In genomic region chr11:113991170-113991569, GRCh38 we compare ENCODE assay signal across 11 cellular contexts. TPM values are rescaled to one million over a fixed set of nuclear protein-coding genes. Genes with fewer than 3 reads are reported as not detected.
DNase-seq lines count a peak whose midpoint lies in the region; ATAC-seq and TF ChIP-seq lines count a peak whose summit lies in the region.
"Had no signal": no experiment of that assay in that cellular context is flagged by ENCODE, and none has a peak within 500 bp of the region (broad histone marks: within the 10 kb centered on the region; RNA-seq: fewer than 3 reads in every experiment).

No MANE protein-coding gene starts in this region.

- H3K36me3 ChIP-seq in SJCRH30, result no peaks in the 10 kb centered on the region
- H3K36me3 ChIP-seq: ovary had no signal

- no peaks in the 10 kb centered on the region for H3K27me3 ChIP-seq in SJCRH30
- H3K27me3 ChIP-seq: ovary had no signal

- intact Hi-C loops in activated CD4-positive, alpha-beta T cell treated with anti-CD3 and anti-CD28 coated beads, Interleukin-2, amount 10 ng/mL, durations not matched to agents 24 days and 14 days (cut with micrococcal nuclease), result no loop called here

- no peaks in the 10 kb centered on the region for H3K9me3 Mint-ChIP-seq in activated CD4-positive, alpha-beta T cell treated with anti-CD3 and anti-CD28 coated beads, Interleukin-2, amount 10 ng/mL, durations not matched to agents 24 days and 14 days
- H3K9me3 Mint-ChIP-seq: stimulated activated naive CD8-positive, alpha-beta T cell treated with anti-CD3 and anti-CD28 coated beads, Interleukin-15, Interleukin-2, amounts not matched to agents 100 ng/mL and 50 ng/mL, for 24 hours had no signal

- H3K4me3 ChIP-seq in SJCRH30, result no peak overlapping the region
- no peak overlapping the region for H3K4me3 ChIP-seq in fibroblast of villous mesenchyme (ENCODE audit: low read depth, low read length)
- H3K4me3 ChIP-seq: ovary had no signal

- H3K4me3 Mint-ChIP-seq in activated CD4-positive, alpha-beta T cell treated with anti-CD3 and anti-CD28 coated beads, Interleukin-2, amount 10 ng/mL, durations not matched to agents 24 days and 14 days, result no peak overlapping the region
- H3K4me3 Mint-ChIP-seq: stimulated activated naive CD8-positive, alpha-beta T cell treated with anti-CD3 and anti-CD28 coated beads, Interleukin-15, Interleukin-2, amounts not matched to agents 100 ng/mL and 50 ng/mL, for 24 hours had no signal

- H3K27ac Mint-ChIP-seq in activated CD4-positive, alpha-beta T cell treated with anti-CD3 and anti-CD28 coated beads, Interleukin-2, amount 10 ng/mL, durations not matched to agents 24 days and 14 days, result no peak overlapping the region
- H3K27ac Mint-ChIP-seq: stimulated activated naive CD8-positive, alpha-beta T cell treated with anti-CD3 and anti-CD28 coated beads, Interleukin-15, Interleukin-2, amounts not matched to agents 100 ng/mL and 50 ng/mL, for 24 hours had no signal

- peaks cover 2% of the 10 kb centered on the region for H3K4me1 Mint-ChIP-seq in activated CD4-positive, alpha-beta T cell treated with anti-CD3 and anti-CD28 coated beads, Interleukin-2, amount 10 ng/mL, durations not matched to agents 24 days and 14 days

- H3K27ac ChIP-seq in SJCRH30, result no peak overlapping the region
- H3K27ac ChIP-seq: ovary had no signal

- ATAC-seq in HG03159 (IDR thresholded peaks at IDR 0.05; ENCODE audit: unreplicated experiment), result no peak

- no peaks in the 10 kb centered on the region for H3K36me3 Mint-ChIP-seq in activated CD4-positive, alpha-beta T cell treated with anti-CD3 and anti-CD28 coated beads, Interleukin-2, amount 10 ng/mL, durations not matched to agents 24 days and 14 days (ENCODE audit: low read depth)

- TF ChIP-seq CTCF in fibroblast of villous mesenchyme (IDR thresholded peaks at IDR 0.05; ENCODE audit: insufficient read depth, low read depth, low read length), result no peak

- H3K27me3 Mint-ChIP-seq in activated CD4-positive, alpha-beta T cell treated with anti-CD3 and anti-CD28 coated beads, Interleukin-2, amount 10 ng/mL, durations not matched to agents 24 days and 14 days, result peaks cover 8% of the 10 kb centered on the region

- no peaks in the 10 kb centered on the region for H3K9me3 ChIP-seq in SJCRH30 (replicated peaks)
- H3K9me3 ChIP-seq: ovary had no signal

- H3K4me1 ChIP-seq in SJCRH30, result no peaks in the 10 kb centered on the region

- DNase-seq in activated CD4-positive, alpha-beta T cell treated with anti-CD3 and anti-CD28 coated beads, Interleukin-2, amount 10 ng/mL, durations not matched to agents 24 days and 14 days, result peak; percentile 74
- no peak for DNase-seq in activated CD4-positive, alpha-beta T cell treated with anti-CD3 and anti-CD28 coated beads for 1 hour
- DNase-seq in SJCRH30 (peak; percentile 26 to 57), fibroblast of villous mesenchyme (ENCODE audit: low read depth) (peak; percentile 43), smooth muscle cell of the brain vasculature (ENCODE audit: low read depth, low spot score) (peak; percentile 20), globus pallidus (ENCODE audit: low spot score) (no peak), NCI-H1092 treated with DMSO at 0.1 percent for 48 hours (lab: John Stamatoyannopoulos, UW) (no peak)
- DNase-seq: NCI-H69 had no signal

RNA-seq across cellular contexts. Expression of gene HTR3A, which starts 16.3 kb away (rescaled TPM):
- total RNA-seq in activated CD4-positive, alpha-beta T cell treated with anti-CD3 and anti-CD28 coated beads, Interleukin-2, amount 10 ng/mL, durations not matched to agents 24 days and 14 days, result not detected in 2 replicates
- total RNA-seq in SJCRH30 (2014; rRNA removed; shearing (Covaris generic)), result not detected in 2 replicates
- total RNA-seq in fibroblast of villous mesenchyme, result not detected in 2 replicates
- total RNA-seq: ovary had no signal

Comparison
In these comparisons a context has a peak if more than half of its experiments do, and no peak if none do; other contexts are left out.
1. DNase-seq: peak in activated CD4-positive, alpha-beta T cell treated with anti-CD3 and anti-CD28 coated beads, Interleukin-2, amount 10 ng/mL, durations not matched to agents 24 days and 14 days (single experiment), SJCRH30 (2 of 2), fibroblast of villous mesenchyme (single experiment) and smooth muscle cell of the brain vasculature (single experiment); none in activated CD4-positive, alpha-beta T cell treated with anti-CD3 and anti-CD28 coated beads for 1 hour (single experiment), globus pallidus (single experiment) and NCI-H1092 treated with DMSO at 0.1 percent for 48 hours (single experiment).